ENCODE assay signal across 8 cellular contexts in genomic region chr2:62505109-62505508, GRCh38. TPM values are rescaled to one million over a fixed set of nuclear protein-coding genes. Genes with fewer than 3 reads are reported as not detected.
DNase-seq lines count a peak whose midpoint lies in the region; TF ChIP-seq lines count a peak whose summit lies in the region.

No MANE protein-coding gene starts in this region.

- H3K36me3 ChIP-seq in SK-N-SH (replicated peaks in 1 of 2; ENCODE audit: control insufficient read depth in 1 of 2, insufficient read depth in 2 of 2, low read length in 1 of 2) (peaks cover 0 to 2% of the 10 kb centered on the region in 2 experiments), spleen (no peaks in the 10 kb centered on the region)

- H3K4me3 ChIP-seq in SK-N-SH (ENCODE audit: low read depth in 2 of 2, low read length in 1 of 2) (no peak overlapping the region), spleen (peak overlapping the region in 7 of 8 donors; percentile 68 to 96 (median 80))

- H3K79me2 ChIP-seq in SK-N-SH (ENCODE audit: insufficient read depth): no peaks in the 10 kb centered on the region

- H3F3A ChIP-seq in SK-N-SH (replicated peaks; ENCODE audit: insufficient read depth): peaks cover 28% of the 10 kb centered on the region

- DNase-seq in NCI-H1092 treated with DMSO at 0.1 percent for 48 hours (lab: John Stamatoyannopoulos, UW): peak; percentile 35
- DNase-seq in NCI-H1092 (lab: John Stamatoyannopoulos, UW): no peak
- DNase-seq in SK-N-SH: no peak
- peak; percentile 53 for DNase-seq in fibroblast of peridontal ligament (ENCODE audit: extremely low read depth)
- DNase-seq in spleen: no peak
- no peak for DNase-seq in NCI-H510A treated with DMSO at 0.1 percent for 48 hours (lab: John Stamatoyannopoulos, UW)
- DNase-seq in kidney glomerular epithelial cell (lab: John Stamatoyannopoulos, UW): no peak
- DNase-seq in NCI-H1105 (lab: John Stamatoyannopoulos, UW): no peak

- TF ChIP-seq RAD21 in SK-N-SH (IDR thresholded peaks at IDR 0.05; ENCODE audit: low read length): no peak

- intact Hi-C loops in spleen (cut with DNase I; ENCODE audit: low total_unique reads): loop anchor here (5.0 kb wide), 1 partner anchor 202 kb away; the partner anchor contains the start of gene EHBP1

- POLR2A ChIA-PET in SK-N-SH (lab: Yijun Ruan, JAX): interaction anchor here (0.6 to 0.9 kb wide), 4 partner anchors 9 to 551 kb away, joined by 3 to 4 read pairs (median 4); no protein-coding TSS in a partner anchor

- no peaks in the 10 kb centered on the region for H4K20me1 ChIP-seq in SK-N-SH (ENCODE audit: insufficient read depth)

- H3K27ac ChIP-seq in SK-N-SH (ENCODE audit: low read depth in 2 of 2, low read length in 1 of 2): peak overlapping the region; percentile 73 to 98; a peak in 3 of 4 replicates
- peak overlapping the region in 7 of 8 donors; percentile 76 to 88 (median 85) for H3K27ac ChIP-seq in spleen

- H3K27me3 ChIP-seq in SK-N-SH (ENCODE audit: insufficient read depth): no peaks in the 10 kb centered on the region
- peaks cover 0 to 11% (median 0%) of the 10 kb centered on the region in 7 donors for H3K27me3 ChIP-seq in spleen (replicated peaks in 1 of 7)

- no peak for TF ChIP-seq EP300 in SK-N-SH (IDR thresholded peaks at IDR 0.05; ENCODE audit: borderline replicate concordance in 1 of 2, low read depth in 1 of 2, low read length in 1 of 2)

- no peak for TF ChIP-seq POLR2A in spleen (IDR thresholded peaks at IDR 0.05)

- peak overlapping the region; percentile 31; the same call in 1 of the 2 replicates for H3K4me2 ChIP-seq in SK-N-SH

- TF ChIP-seq CTCF in SK-N-SH (IDR thresholded peaks at IDR 0.05): no peak
- no peak for TF ChIP-seq CTCF in spleen (IDR thresholded peaks at IDR 0.05 in 8 of 11, conservative IDR thresholded peaks at IDR 0.05 in 3 of 11)

- H3K4me1 ChIP-seq in SK-N-SH (ENCODE audit: control insufficient read depth in 1 of 2, insufficient read depth in 2 of 2, low read depth in 1 of 2, low read length in 1 of 2) (peaks cover 0 to 9% of the 10 kb centered on the region in 2 experiments; a peak in 2 of 4 replicates), spleen (peaks cover 4 to 21% (median 11%) of the 10 kb centered on the region in 6 donors)

- no peaks in the 10 kb centered on the region for H3K9me2 ChIP-seq in SK-N-SH

- CTCF ChIA-PET in SK-N-SH (lab: Yijun Ruan, JAX): interaction anchor here (1.0 to 1.8 kb wide), 4 partner anchors 10 to 282 kb away, joined by 3 to 7 read pairs (median 6); no protein-coding TSS in a partner anchor

- WGBS in SK-N-SH (ENCODE audit: low lambda C conversion rate): 76% methylated on average over 4 of the region's 4 CpGs
- WGBS in spleen, 5 donors: 51 to 66% (median 62%) methylated on average over 4 of the region's 4 CpGs

- H2AFZ ChIP-seq in SK-N-SH (ENCODE audit: low read depth): peak overlapping the region; percentile 93

- H3K9me3 ChIP-seq in SK-N-SH (no peaks in the 10 kb centered on the region), spleen (no peaks in the 10 kb centered on the region)

- H3K9ac ChIP-seq in SK-N-SH: peak overlapping the region; percentile 65; the same call in 1 of the 2 replicates

TF ChIP-seq in SK-N-SH, 30 proteins besides CTCF, POLR2A, EP300 and RAD21:
- peak; percentile 49; the same call in 1 of the 2 replicates for TF ChIP-seq TCF12 (IDR thresholded peaks at IDR 0.05)
- TF ChIP-seq, protein P1, sequence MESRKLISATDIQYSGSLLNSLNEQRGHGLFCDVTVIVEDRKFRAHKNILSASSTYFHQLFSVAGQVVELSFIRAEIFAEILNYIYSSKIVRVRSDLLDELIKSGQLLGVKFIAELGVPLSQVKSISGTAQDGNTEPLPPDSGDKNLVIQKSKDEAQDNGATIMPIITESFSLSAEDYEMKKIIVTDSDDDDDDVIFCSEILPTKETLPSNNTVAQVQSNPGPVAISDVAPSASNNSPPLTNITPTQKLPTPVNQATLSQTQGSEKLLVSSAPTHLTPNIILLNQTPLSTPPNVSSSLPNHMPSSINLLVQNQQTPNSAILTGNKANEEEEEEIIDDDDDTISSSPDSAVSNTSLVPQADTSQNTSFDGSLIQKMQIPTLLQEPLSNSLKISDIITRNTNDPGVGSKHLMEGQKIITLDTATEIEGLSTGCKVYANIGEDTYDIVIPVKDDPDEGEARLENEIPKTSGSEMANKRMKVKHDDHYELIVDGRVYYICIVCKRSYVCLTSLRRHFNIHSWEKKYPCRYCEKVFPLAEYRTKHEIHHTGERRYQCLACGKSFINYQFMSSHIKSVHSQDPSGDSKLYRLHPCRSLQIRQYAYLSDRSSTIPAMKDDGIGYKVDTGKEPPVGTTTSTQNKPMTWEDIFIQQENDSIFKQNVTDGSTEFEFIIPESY (IDR thresholded peaks at IDR 0.05; ENCODE audit: borderline replicate concordance, low read depth): no peak
TF ChIP-seq in SK-N-SH: peak in this region for 1.

RNA-seq across cellular contexts. Expression of gene TMEM17, which starts 0.9 kb away (rescaled TPM):
- polyA plus RNA-seq in SK-N-SH (2012; rRNA removed) (5.5 and 8.6 TPM in 2 replicates), spleen (under 1 TPM; 0.22 to 0.53 (median 0.48) TPM)
- 8.2 and 9.5 TPM in 2 replicates for polyA plus RNA-seq in SK-N-SH (2012; cell fraction: cytosol; rRNA removed)
- polyA plus RNA-seq in SK-N-SH (2012; cell fraction: nucleus; rRNA removed): 3.7 and 8.5 TPM in 2 replicates
- total RNA-seq in spleen: 1 to 10 TPM in 1 of 7 donors, under 1 TPM in 5, not detected in 1; 0.51 to 2.6 (median 0.98) TPM

Comparison
In these comparisons a context has a peak if more than half of its experiments do, and no peak if none do; other contexts are left out.
1. DNase-seq: peak in NCI-H1092 treated with DMSO at 0.1 percent for 48 hours (single experiment) and fibroblast of peridontal ligament (single experiment); none in NCI-H1092 (single experiment), SK-N-SH (single experiment), spleen (single experiment), NCI-H510A treated with DMSO at 0.1 percent for 48 hours (single experiment), kidney glomerular epithelial cell (single experiment) and NCI-H1105 (single experiment).
2. H3K4me3 ChIP-seq: peak in spleen (7 of 8); none in SK-N-SH (0 of 2).